In genomic region chr20:44733341-44734069, GRCh38 we compare ENCODE assay signal across 8 cellular contexts. TPM values are rescaled to one million over a fixed set of nuclear protein-coding genes. Genes with fewer than 3 reads are reported as not detected.
DNase-seq lines count a peak whose midpoint lies in the region; ATAC-seq and TF ChIP-seq lines count a peak whose summit lies in the region.

No MANE protein-coding gene starts in this region.

- ATAC-seq in GM18498 (IDR thresholded peaks at IDR 0.05; ENCODE audit: unreplicated experiment) = peak; percentile 60
- peak; percentile 50 for ATAC-seq in stimulated activated naive CD8-positive, alpha-beta T cell treated with anti-CD3 and anti-CD28 coated beads, Interleukin-15, Interleukin-2, amounts not matched to agents 100 U/mL and 50 U/mL, for 24 hours

- DNase-seq in AG09309 (ENCODE audit: low read depth) = no peak
- DNase-seq in NCI-H446 treated with DMSO at 0.1 percent for 48 hours (lab: John Stamatoyannopoulos, UW) = peak; percentile 29
- DNase-seq in activated CD8-positive, alpha-beta memory T cell treated with anti-CD3 and anti-CD28 coated beads, Interleukin-2, amount 50 U/mL, for 48 hours = peak; percentile 79
- DNase-seq in epidermal melanocyte (ENCODE audit: insufficient read length, low spot score) = peak; percentile 62
- DNase-seq in myocyte (ENCODE audit: low read depth) = peak; percentile 74
- peak; percentile 70 for DNase-seq in stimulated activated naive CD8-positive, alpha-beta T cell treated with anti-CD3 and anti-CD28 coated beads, Interleukin-15, Interleukin-2, amounts not matched to agents 100 U/mL and 50 U/mL, for 24 hours
- no peak for DNase-seq in SHP77 treated with DMSO at 0.1 percent for 48 hours (lab: John Stamatoyannopoulos, UW)

- no peak overlapping the region for H3K4me3 ChIP-seq in AG09309 (ENCODE audit: control insufficient read depth, low read depth, low read length)

- peak; percentile 97 for TF ChIP-seq CTCF in AG09309 (IDR thresholded peaks at IDR 0.05; ENCODE audit: control insufficient read depth, insufficient read depth, low read depth, low read length, missing control alignments)

RNA-seq across cellular contexts. Expression of gene KCNK15, which starts 12.2 kb away (rescaled TPM):
- total RNA-seq in myocyte = not detected in 2 replicates
- 0.24 TPM for polyA plus RNA-seq in myocyte (2012)

RNA-seq across cellular contexts. Expression of gene CCN5, which starts 18.3 kb away (rescaled TPM):
- total RNA-seq in myocyte = 0.16 and 0.19 TPM in 2 replicates
- polyA plus RNA-seq in myocyte (2012) = 1.5 TPM

Comparison
In these comparisons a context has a peak if more than half of its experiments do, and no peak if none do; other contexts are left out.
1. DNase-seq: peak in NCI-H446 treated with DMSO at 0.1 percent for 48 hours (single experiment), activated CD8-positive, alpha-beta memory T cell treated with anti-CD3 and anti-CD28 coated beads, Interleukin-2, amount 50 U/mL, for 48 hours (single experiment), epidermal melanocyte (single experiment), myocyte (single experiment) and stimulated activated naive CD8-positive, alpha-beta T cell treated with anti-CD3 and anti-CD28 coated beads, Interleukin-15, Interleukin-2, amounts not matched to agents 100 U/mL and 50 U/mL, for 24 hours (single experiment); none in AG09309 (single experiment) and SHP77 treated with DMSO at 0.1 percent for 48 hours (single experiment).